ENCODE assay signal across 1 cellular context in genomic region chr1:3168678-3169077, GRCh38.
TF ChIP-seq lines count a peak whose summit lies in the region.

No MANE protein-coding gene starts in this region.

TF ChIP-seq in H1, 55 proteins besides CTCF, POLR2A, EP300 and RAD21 (continued from another document):
- TF ChIP-seq E2F6 (IDR thresholded peaks at IDR 0.05) (no peak), RBBP5 (IDR thresholded peaks at IDR 0.05; ENCODE audit: borderline replicate concordance, low read depth, low read length) (no peak), CHD1 (IDR thresholded peaks at IDR 0.05; ENCODE audit: low read depth, low read length) (no peak)
